Comparison of ENCODE assay signal across 18 cellular contexts in genomic region chr6:154406301-154406700, GRCh38. TPM values are rescaled to one million over a fixed set of nuclear protein-coding genes. Genes with fewer than 3 reads are reported as not detected.
DNase-seq lines count a peak whose midpoint lies in the region; ATAC-seq and TF ChIP-seq lines count a peak whose summit lies in the region.
"Had no signal": no experiment of that assay in that cellular context is flagged by ENCODE, and none has a peak within 500 bp of the region (broad histone marks: within the 10 kb centered on the region; RNA-seq: fewer than 3 reads in every experiment).

No MANE protein-coding gene starts in this region.

- no peaks in the 10 kb centered on the region for H3K27me3 ChIP-seq in IMR-90 (ENCODE audit: control insufficient read depth, insufficient read depth, low read length)
- H3K27me3 ChIP-seq in thoracic aorta (replicated peaks; ENCODE audit: insufficient read depth): no peaks in the 10 kb centered on the region
- H3K27me3 ChIP-seq: BLaER1 treated with 17β-estradiol and CSF1 and Interleukin-3, amounts not matched to agents 10 nM and 100 nM had no signal

- BruUV-seq in IMR-90 (replicated peaks; lab: Mats Ljungman, UMichigan): no TSS peak

- DNase-seq in IMR-90 (no peak), left lobe of liver (ENCODE audit: low spot score) (no peak), nephron progenitor cell (no peak), thoracic aorta (ENCODE audit: low spot score) (no peak), midbrain (lab: John Stamatoyannopoulos, UW) (no peak), ureter (ENCODE audit: low spot score) (no peak), erythroblast (lab: John Stamatoyannopoulos, UW) (no peak)
- DNase-seq: Calu3; CD8-positive, alpha-beta T cell; DMS 273 treated with DMSO at 0.1 percent for 48 hours; DMS79; GDM1; GOT3; H7 had no signal

- H2AK5ac ChIP-seq in IMR-90 (ENCODE audit: low read depth, low read length): peak overlapping the region; percentile 55

- H3K56ac ChIP-seq in IMR-90 (ENCODE audit: extremely low read depth, insufficient read depth, low read length): peak overlapping the region; percentile 4; the same call in 1 of the 2 replicates

- in situ Hi-C loops in IMR-90 (cut with MboI; ENCODE audit: low sequenced_read_pairs): no loop called here

- H2BK15ac ChIP-seq in IMR-90 (ENCODE audit: low read depth, low read length): peak overlapping the region; percentile 94; the same call in 2 of the 3 replicates

- peak overlapping the region; percentile 94 for H3K4ac ChIP-seq in IMR-90 (ENCODE audit: low read depth, low read length)

- H3K9me1 ChIP-seq in IMR-90 (ENCODE audit: insufficient read depth, low read length): 0 out of 2 replicates have a peak, but pooled peaks cover 7% of the 10 kb centered on the region

- H3K4me1 ChIP-seq in IMR-90 (ENCODE audit: control insufficient read depth, insufficient read depth, low read length) (peaks cover 23% of the 10 kb centered on the region), thoracic aorta (ENCODE audit: control insufficient read depth in 1 of 2, low read depth in 2 of 2) (peaks cover 35 to 50% of the 10 kb centered on the region in 2 donors)

- CTCF ChIA-PET in IMR-90 (lab: Yijun Ruan, JAX): no interaction called here

- no peak overlapping the region for H3K4me3 Mint-ChIP-seq in nephron progenitor cell
- H3K4me3 Mint-ChIP-seq: B cell; CD8-positive, alpha-beta T cell had no signal

- ATAC-seq in IMR-90 (ENCODE audit: low read depth) (no peak), left lobe of liver (peak; percentile 20), thoracic aorta (ENCODE audit: insufficient number of reproducible peaks, low FRiP score, low read depth) (no peak)
- ATAC-seq: CD8-positive, alpha-beta T cell; HCT116 had no signal

- peak overlapping the region; percentile 47 for H2BK5ac ChIP-seq in IMR-90 (ENCODE audit: low read depth, low read length, poor library complexity, severe bottlenecking)

- 93% methylated on average over 2 of the region's 20 CpGs; no CpG with 5 or more reads in 1 of the 2 experiments for WGBS in IMR-90 (ENCODE audit: extremely low coverage in 2 of 2, insufficient read length in 1 of 2), 2 experiments

- H3K27ac Mint-ChIP-seq in nephron progenitor cell: peak overlapping the region; percentile 86
- H3K27ac Mint-ChIP-seq: B cell; CD8-positive, alpha-beta T cell had no signal

- POLR2A ChIA-PET in IMR-90 (lab: Charles Lee; ENCODE audit: unreplicated experiment): no interaction called here

- H3K79me1 ChIP-seq in IMR-90 (ENCODE audit: low read depth in 1 of 2, low read length in 2 of 2): peaks cover 4 to 26% of the 10 kb centered on the region in 2 experiments; a peak in 3 of 4 replicates

- H3K4me3 ChIP-seq in IMR-90 (ENCODE audit: insufficient read depth, low read depth, low read length) (no peak overlapping the region), thoracic aorta (no peak overlapping the region)
- H3K4me3 ChIP-seq: BLaER1 treated with 17β-estradiol and CSF1 and Interleukin-3, amounts not matched to agents 10 nM and 100 nM had no signal

- H3K9ac ChIP-seq in IMR-90 (ENCODE audit: low read depth, low read length): no peak overlapping the region
- H3K9ac ChIP-seq: BLaER1 treated with 17β-estradiol and CSF1 and Interleukin-3, amounts not matched to agents 10 nM and 100 nM had no signal

- no peak overlapping the region for H2AFZ ChIP-seq in IMR-90 (replicated peaks; ENCODE audit: low read length, poor library complexity)

- H4K8ac ChIP-seq in IMR-90 (ENCODE audit: low read depth in 2 of 2, low read length in 2 of 2): peak overlapping the region; percentile 44 to 86; a peak in 2 of 4 replicates

- H3K36me3 Mint-ChIP-seq in nephron progenitor cell (ENCODE audit: low read depth): peaks cover 61% of the 10 kb centered on the region
- H3K36me3 Mint-ChIP-seq: CD8-positive, alpha-beta T cell had no signal

- no peak overlapping the region for H3K27ac ChIP-seq in IMR-90 (ENCODE audit: insufficient read depth, low read length)
- H3K27ac ChIP-seq in thoracic aorta: peak overlapping the region; percentile 23 to 49
- H3K27ac ChIP-seq: BLaER1 treated with 17β-estradiol and CSF1 and Interleukin-3, amounts not matched to agents 10 nM and 100 nM had no signal

- peak overlapping the region; percentile 93 for H4K91ac ChIP-seq in IMR-90 (ENCODE audit: insufficient read depth, low read depth, low read length)

- TF ChIP-seq CTCF in IMR-90 (conservative IDR thresholded peaks at IDR 0.05; ENCODE audit: low read depth, low read length) (no peak), nephron progenitor cell (IDR thresholded peaks at IDR 0.05) (no peak), thoracic aorta (IDR thresholded peaks at IDR 0.05) (no peak)

- H3K14ac ChIP-seq in IMR-90 (replicated peaks; ENCODE audit: low read depth, low read length): peak overlapping the region; percentile 70; the same call in 1 of the 2 replicates

- H3K36me3 ChIP-seq in IMR-90 (ENCODE audit: control insufficient read depth, insufficient read depth, low read length): peaks cover 14% of the 10 kb centered on the region
- H3K36me3 ChIP-seq in thoracic aorta: peaks cover 8% of the 10 kb centered on the region

- no peak overlapping the region for H3K4me2 ChIP-seq in IMR-90 (ENCODE audit: low read depth, low read length)
- H3K4me2 ChIP-seq: BLaER1 treated with 17β-estradiol and CSF1 and Interleukin-3, amounts not matched to agents 10 nM and 100 nM had no signal

- H3K27me3 Mint-ChIP-seq in nephron progenitor cell (ENCODE audit: low read depth, poor library complexity): no peaks in the 10 kb centered on the region

- peak overlapping the region; percentile 97 for H2BK20ac ChIP-seq in IMR-90 (ENCODE audit: low read depth, low read length)

- intact Hi-C loops in IMR-90 (cut with micrococcal nuclease): no loop called here

- TF ChIP-seq POLR2A in IMR-90 (IDR thresholded peaks at IDR 0.05; ENCODE audit: low read depth, low read length) (no peak), erythroblast (IDR thresholded peaks at IDR 0.05; ENCODE audit: low read length) (no peak)

- peak overlapping the region; percentile 76; the same call in 1 of the 2 replicates for H3K23ac ChIP-seq in IMR-90 (ENCODE audit: low read depth, low read length)

- peak overlapping the region; percentile 83 for H2AK9ac ChIP-seq in IMR-90 (replicated peaks; ENCODE audit: low read depth, low read length, poor library complexity)

- H3K18ac ChIP-seq in IMR-90 (ENCODE audit: low read depth, low read length): peak overlapping the region; percentile 95; the same call in 1 of the 2 replicates

- H3K9me3 ChIP-seq in IMR-90 (ENCODE audit: control insufficient read depth, insufficient read depth, low read length): peaks cover under 1% of the 10 kb centered on the region; the same call in 1 of the 2 replicates
- H3K9me3 ChIP-seq in thoracic aorta: no peaks in the 10 kb centered on the region
- H3K9me3 ChIP-seq: BLaER1 treated with 17β-estradiol and CSF1 and Interleukin-3, amounts not matched to agents 10 nM and 100 nM had no signal

- peak overlapping the region; percentile 94 for H2BK120ac ChIP-seq in IMR-90 (ENCODE audit: low read depth, low read length)

- no peak for TF ChIP-seq RAD21 in IMR-90 (IDR thresholded peaks at IDR 0.05; ENCODE audit: low read length)

- H3K4me1 Mint-ChIP-seq in nephron progenitor cell: peaks cover 15% of the 10 kb centered on the region
- H3K4me1 Mint-ChIP-seq: B cell had no signal

- dilution Hi-C loops in IMR-90 (cut with HindIII; ENCODE audit: low sequenced_read_pairs, unreplicated experiment): no loop called here

- H3K9me3 Mint-ChIP-seq in nephron progenitor cell: no peaks in the 10 kb centered on the region
- H3K9me3 Mint-ChIP-seq: CD8-positive, alpha-beta T cell had no signal

- peak overlapping the region; percentile 18 for H4K5ac ChIP-seq in IMR-90 (ENCODE audit: low read depth, low read length)

- H4K20me1 ChIP-seq in IMR-90 (ENCODE audit: insufficient read depth, low read length): no peaks in the 10 kb centered on the region; the same call in 1 of the 2 replicates
- H4K20me1 ChIP-seq: BLaER1 treated with 17β-estradiol and CSF1 and Interleukin-3, amounts not matched to agents 10 nM and 100 nM had no signal

TF ChIP-seq in IMR-90, 13 proteins besides CTCF, POLR2A, EP300 and RAD21 (continues in another document):
- no peak for TF ChIP-seq ELK1 (IDR thresholded peaks at IDR 0.05; ENCODE audit: borderline replicate concordance, low read depth, low read length)
- no peak for TF ChIP-seq BHLHE40 (IDR thresholded peaks at IDR 0.05; ENCODE audit: low read depth, low read length)
- TF ChIP-seq USF2 (IDR thresholded peaks at IDR 0.05; ENCODE audit: low read depth, low read length): no peak
- no peak for TF ChIP-seq CHD1 (IDR thresholded peaks at IDR 0.05; ENCODE audit: low read depth, low read length)
- no peak for TF ChIP-seq FOS (IDR thresholded peaks at IDR 0.05; ENCODE audit: low read depth, low read length)
- no peak for TF ChIP-seq RCOR1 (IDR thresholded peaks at IDR 0.05; ENCODE audit: insufficient replicate concordance, low read length)
- TF ChIP-seq CEBPB (IDR thresholded peaks at IDR 0.05; ENCODE audit: low read depth, low read length): no peak
- TF ChIP-seq MAFK (IDR thresholded peaks at IDR 0.05; ENCODE audit: low read depth, low read length): no peak
- TF ChIP-seq MXI1 (IDR thresholded peaks at IDR 0.05; ENCODE audit: borderline replicate concordance, low read depth, low read length): no peak
- no peak for TF ChIP-seq NFE2L2 (IDR thresholded peaks at IDR 0.05; ENCODE audit: low read depth, low read length)
- TF ChIP-seq RFX5 (IDR thresholded peaks at IDR 0.05; ENCODE audit: low read depth, low read length): no peak
- no peak for TF ChIP-seq SMC3 (IDR thresholded peaks at IDR 0.05; ENCODE audit: low read depth, low read length)

RNA-seq across cellular contexts. Expression of gene IPCEF1, which starts 49.7 kb away (rescaled TPM):
- under 0.01 TPM in 2 replicates for total RNA-seq in IMR-90 (2012; rRNA removed)
- 0.03 and 0.07 TPM in 2 replicates for polyA plus RNA-seq in IMR-90 (2012; rRNA removed)
- not detected in 2 replicates for polyA plus RNA-seq in IMR-90 (2012; cell fraction: cytosol; rRNA removed)
- polyA plus RNA-seq in IMR-90 (2012; cell fraction: nucleus; rRNA removed; ENCODE audit: low replicate concordance): 0.02 and 0.14 TPM in 2 replicates
- total RNA-seq in left lobe of liver: 0.98 TPM
- 1 to 10 TPM; 2.8 to 3.8 TPM for total RNA-seq in thoracic aorta
- 3.2 TPM for total RNA-seq in ureter
- total RNA-seq: Daoy had no signal
